ENCODE assay signal across 1 cellular context in the genomic region with DNA sequence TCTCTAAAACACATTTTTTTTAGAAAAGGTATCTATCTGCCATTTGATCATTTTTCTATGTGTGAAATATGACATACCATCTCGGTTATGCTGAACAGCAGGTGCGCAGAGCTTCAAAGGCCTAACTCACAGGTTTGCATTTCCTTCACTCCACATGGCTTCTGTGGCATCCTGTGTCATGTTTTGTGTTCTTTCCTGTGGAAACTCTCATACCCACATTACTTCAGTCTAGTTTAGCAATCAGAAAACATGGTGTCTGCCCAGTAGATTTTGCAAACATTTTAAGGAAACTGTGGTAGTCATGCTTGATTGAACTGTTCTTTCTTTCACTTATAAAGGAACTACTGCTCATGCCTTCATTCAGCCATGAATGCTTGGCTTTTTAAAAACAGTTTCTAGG.
A peak's percentile ranks its signal among the peaks of the same experiment; 100 is the strongest.
TF ChIP-seq lines count a peak whose summit lies in the region.

No MANE protein-coding gene starts in this region.

TF ChIP-seq in GM12878, 131 proteins besides CTCF, POLR2A, EP300 and RAD21 (continued from another document and continues in another):
- TF ChIP-seq, protein P1, sequence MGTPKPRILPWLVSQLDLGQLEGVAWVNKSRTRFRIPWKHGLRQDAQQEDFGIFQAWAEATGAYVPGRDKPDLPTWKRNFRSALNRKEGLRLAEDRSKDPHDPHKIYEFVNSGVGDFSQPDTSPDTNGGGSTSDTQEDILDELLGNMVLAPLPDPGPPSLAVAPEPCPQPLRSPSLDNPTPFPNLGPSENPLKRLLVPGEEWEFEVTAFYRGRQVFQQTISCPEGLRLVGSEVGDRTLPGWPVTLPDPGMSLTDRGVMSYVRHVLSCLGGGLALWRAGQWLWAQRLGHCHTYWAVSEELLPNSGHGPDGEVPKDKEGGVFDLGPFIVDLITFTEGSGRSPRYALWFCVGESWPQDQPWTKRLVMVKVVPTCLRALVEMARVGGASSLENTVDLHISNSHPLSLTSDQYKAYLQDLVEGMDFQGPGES (IDR thresholded peaks at IDR 0.05), result no peak
- TF ChIP-seq NRF1 (conservative IDR thresholded peaks at IDR 0.05; ENCODE audit: low read depth, low read length) (no peak), EGR1 (IDR thresholded peaks at IDR 0.05; ENCODE audit: borderline replicate concordance in 1 of 2, low read depth in 2 of 2, low read length in 2 of 2) (no peak), BHLHE40 (IDR thresholded peaks at IDR 0.05; ENCODE audit: borderline replicate concordance in 1 of 2, low read depth in 2 of 2, low read length in 1 of 2) (peak; percentile 29 to 50; a peak in 1 of 4 replicates), MEF2B (IDR thresholded peaks at IDR 0.05; ENCODE audit: partially characterized antibody, poor library complexity, severe bottlenecking) (peak; percentile 36), ETV6 (conservative IDR thresholded peaks at IDR 0.05 in 1 of 2, IDR thresholded peaks at IDR 0.05 in 1 of 2; ENCODE audit: borderline replicate concordance in 1 of 2, low read depth in 1 of 2) (peak in 1 of 2 experiments; percentile 94; a peak in 2 of 4 replicates), HDGF (IDR thresholded peaks at IDR 0.05) (no peak), RB1 (IDR thresholded peaks at IDR 0.05; ENCODE audit: borderline replicate concordance) (no peak), ZNF217 (IDR thresholded peaks at IDR 0.05) (peak; percentile 67; the same call in 1 of the 2 replicates), ATF3 (IDR thresholded peaks at IDR 0.05; ENCODE audit: borderline replicate concordance, extremely low read depth, low read depth, low read length) (no peak), NR2F1 (conservative IDR thresholded peaks at IDR 0.05) (no peak), SIN3A (IDR thresholded peaks at IDR 0.05; ENCODE audit: low read depth, low read length) (no peak), FOXM1 (IDR thresholded peaks at IDR 0.05; ENCODE audit: low read depth, low read length) (peak; percentile 84), IRF4 (IDR thresholded peaks at IDR 0.05; ENCODE audit: low read depth, low read length) (no peak), PKNOX1 (IDR thresholded peaks at IDR 0.05) (no peak), PRDM15 (CRISPR knock-in tag; IDR thresholded peaks at IDR 0.05) (no peak), ASH2L (IDR thresholded peaks at IDR 0.05; ENCODE audit: borderline replicate concordance, low read depth) (no peak; the same call in 1 of the 2 replicates), NFIC (IDR thresholded peaks at IDR 0.05; ENCODE audit: low read depth, low read length) (peak; percentile 84), MYC (IDR thresholded peaks at IDR 0.05; ENCODE audit: insufficient read depth, insufficient read length, insufficient replicate concordance, low read length, severe bottlenecking) (no peak), BRCA1 (IDR thresholded peaks at IDR 0.05; ENCODE audit: low read depth, low read length) (no peak), PML (IDR thresholded peaks at IDR 0.05; ENCODE audit: low read length) (no peak), CEBPZ (IDR thresholded peaks at IDR 0.05; ENCODE audit: low read depth, low read length) (no peak), JUND (IDR thresholded peaks at IDR 0.05; ENCODE audit: low read depth, low read length) (no peak), SPI1 (IDR thresholded peaks at IDR 0.05; ENCODE audit: borderline replicate concordance, insufficient read depth, low read depth, low read length) (no peak), CBX5 (IDR thresholded peaks at IDR 0.05; ENCODE audit: low read depth) (no peak)
- TF ChIP-seq, protein P2, sequence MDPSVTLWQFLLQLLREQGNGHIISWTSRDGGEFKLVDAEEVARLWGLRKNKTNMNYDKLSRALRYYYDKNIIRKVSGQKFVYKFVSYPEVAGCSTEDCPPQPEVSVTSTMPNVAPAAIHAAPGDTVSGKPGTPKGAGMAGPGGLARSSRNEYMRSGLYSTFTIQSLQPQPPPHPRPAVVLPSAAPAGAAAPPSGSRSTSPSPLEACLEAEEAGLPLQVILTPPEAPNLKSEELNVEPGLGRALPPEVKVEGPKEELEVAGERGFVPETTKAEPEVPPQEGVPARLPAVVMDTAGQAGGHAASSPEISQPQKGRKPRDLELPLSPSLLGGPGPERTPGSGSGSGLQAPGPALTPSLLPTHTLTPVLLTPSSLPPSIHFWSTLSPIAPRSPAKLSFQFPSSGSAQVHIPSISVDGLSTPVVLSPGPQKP (IDR thresholded peaks at IDR 0.05; ENCODE audit: low read depth, low read length), result no peak
- TF ChIP-seq, protein P3, sequence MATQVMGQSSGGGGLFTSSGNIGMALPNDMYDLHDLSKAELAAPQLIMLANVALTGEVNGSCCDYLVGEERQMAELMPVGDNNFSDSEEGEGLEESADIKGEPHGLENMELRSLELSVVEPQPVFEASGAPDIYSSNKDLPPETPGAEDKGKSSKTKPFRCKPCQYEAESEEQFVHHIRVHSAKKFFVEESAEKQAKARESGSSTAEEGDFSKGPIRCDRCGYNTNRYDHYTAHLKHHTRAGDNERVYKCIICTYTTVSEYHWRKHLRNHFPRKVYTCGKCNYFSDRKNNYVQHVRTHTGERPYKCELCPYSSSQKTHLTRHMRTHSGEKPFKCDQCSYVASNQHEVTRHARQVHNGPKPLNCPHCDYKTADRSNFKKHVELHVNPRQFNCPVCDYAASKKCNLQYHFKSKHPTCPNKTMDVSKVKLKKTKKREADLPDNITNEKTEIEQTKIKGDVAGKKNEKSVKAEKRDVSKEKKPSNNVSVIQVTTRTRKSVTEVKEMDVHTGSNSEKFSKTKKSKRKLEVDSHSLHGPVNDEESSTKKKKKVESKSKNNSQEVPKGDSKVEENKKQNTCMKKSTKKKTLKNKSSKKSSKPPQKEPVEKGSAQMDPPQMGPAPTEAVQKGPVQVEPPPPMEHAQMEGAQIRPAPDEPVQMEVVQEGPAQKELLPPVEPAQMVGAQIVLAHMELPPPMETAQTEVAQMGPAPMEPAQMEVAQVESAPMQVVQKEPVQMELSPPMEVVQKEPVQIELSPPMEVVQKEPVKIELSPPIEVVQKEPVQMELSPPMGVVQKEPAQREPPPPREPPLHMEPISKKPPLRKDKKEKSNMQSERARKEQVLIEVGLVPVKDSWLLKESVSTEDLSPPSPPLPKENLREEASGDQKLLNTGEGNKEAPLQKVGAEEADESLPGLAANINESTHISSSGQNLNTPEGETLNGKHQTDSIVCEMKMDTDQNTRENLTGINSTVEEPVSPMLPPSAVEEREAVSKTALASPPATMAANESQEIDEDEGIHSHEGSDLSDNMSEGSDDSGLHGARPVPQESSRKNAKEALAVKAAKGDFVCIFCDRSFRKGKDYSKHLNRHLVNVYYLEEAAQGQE (IDR thresholded peaks at IDR 0.05; ENCODE audit: low read depth, low read length), result no peak
- TF ChIP-seq, protein P4, sequence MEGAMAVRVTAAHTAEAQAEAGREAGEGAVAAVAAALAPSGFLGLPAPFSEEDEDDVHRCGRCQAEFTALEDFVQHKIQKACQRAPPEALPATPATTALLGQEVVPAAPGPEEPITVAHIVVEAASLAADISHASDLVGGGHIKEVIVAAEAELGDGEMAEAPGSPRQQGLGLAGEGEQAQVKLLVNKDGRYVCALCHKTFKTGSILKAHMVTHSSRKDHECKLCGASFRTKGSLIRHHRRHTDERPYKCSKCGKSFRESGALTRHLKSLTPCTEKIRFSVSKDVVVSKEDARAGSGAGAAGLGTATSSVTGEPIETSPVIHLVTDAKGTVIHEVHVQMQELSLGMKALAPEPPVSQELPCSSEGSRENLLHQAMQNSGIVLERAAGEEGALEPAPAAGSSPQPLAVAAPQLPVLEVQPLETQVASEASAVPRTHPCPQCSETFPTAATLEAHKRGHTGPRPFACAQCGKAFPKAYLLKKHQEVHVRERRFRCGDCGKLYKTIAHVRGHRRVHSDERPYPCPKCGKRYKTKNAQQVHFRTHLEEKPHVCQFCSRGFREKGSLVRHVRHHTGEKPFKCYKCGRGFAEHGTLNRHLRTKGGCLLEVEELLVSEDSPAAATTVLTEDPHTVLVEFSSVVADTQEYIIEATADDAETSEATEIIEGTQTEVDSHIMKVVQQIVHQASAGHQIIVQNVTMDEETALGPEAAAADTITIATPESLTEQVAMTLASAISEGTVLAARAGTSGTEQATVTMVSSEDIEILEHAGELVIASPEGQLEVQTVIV (IDR thresholded peaks at IDR 0.05; ENCODE audit: borderline replicate concordance, partially characterized antibody), result no peak
- TF ChIP-seq, protein P5, sequence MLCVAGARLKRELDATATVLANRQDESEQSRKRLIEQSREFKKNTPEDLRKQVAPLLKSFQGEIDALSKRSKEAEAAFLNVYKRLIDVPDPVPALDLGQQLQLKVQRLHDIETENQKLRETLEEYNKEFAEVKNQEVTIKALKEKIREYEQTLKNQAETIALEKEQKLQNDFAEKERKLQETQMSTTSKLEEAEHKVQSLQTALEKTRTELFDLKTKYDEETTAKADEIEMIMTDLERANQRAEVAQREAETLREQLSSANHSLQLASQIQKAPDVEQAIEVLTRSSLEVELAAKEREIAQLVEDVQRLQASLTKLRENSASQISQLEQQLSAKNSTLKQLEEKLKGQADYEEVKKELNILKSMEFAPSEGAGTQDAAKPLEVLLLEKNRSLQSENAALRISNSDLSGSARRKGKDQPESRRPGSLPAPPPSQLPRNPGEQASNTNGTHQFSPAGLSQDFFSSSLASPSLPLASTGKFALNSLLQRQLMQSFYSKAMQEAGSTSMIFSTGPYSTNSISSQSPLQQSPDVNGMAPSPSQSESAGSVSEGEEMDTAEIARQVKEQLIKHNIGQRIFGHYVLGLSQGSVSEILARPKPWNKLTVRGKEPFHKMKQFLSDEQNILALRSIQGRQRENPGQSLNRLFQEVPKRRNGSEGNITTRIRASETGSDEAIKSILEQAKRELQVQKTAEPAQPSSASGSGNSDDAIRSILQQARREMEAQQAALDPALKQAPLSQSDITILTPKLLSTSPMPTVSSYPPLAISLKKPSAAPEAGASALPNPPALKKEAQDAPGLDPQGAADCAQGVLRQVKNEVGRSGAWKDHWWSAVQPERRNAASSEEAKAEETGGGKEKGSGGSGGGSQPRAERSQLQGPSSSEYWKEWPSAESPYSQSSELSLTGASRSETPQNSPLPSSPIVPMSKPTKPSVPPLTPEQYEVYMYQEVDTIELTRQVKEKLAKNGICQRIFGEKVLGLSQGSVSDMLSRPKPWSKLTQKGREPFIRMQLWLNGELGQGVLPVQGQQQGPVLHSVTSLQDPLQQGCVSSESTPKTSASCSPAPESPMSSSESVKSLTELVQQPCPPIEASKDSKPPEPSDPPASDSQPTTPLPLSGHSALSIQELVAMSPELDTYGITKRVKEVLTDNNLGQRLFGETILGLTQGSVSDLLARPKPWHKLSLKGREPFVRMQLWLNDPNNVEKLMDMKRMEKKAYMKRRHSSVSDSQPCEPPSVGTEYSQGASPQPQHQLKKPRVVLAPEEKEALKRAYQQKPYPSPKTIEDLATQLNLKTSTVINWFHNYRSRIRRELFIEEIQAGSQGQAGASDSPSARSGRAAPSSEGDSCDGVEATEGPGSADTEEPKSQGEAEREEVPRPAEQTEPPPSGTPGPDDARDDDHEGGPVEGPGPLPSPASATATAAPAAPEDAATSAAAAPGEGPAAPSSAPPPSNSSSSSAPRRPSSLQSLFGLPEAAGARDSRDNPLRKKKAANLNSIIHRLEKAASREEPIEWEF (IDR thresholded peaks at IDR 0.05; ENCODE audit: insufficient replicate concordance, low read depth, low read length), result no peak
